13 cellular contexts compared by ENCODE assay signal in genomic region chr11:1756791-1757771, GRCh38. TPM values are rescaled to one million over a fixed set of nuclear protein-coding genes. Genes with fewer than 3 reads are reported as not detected.
A peak's percentile ranks its signal among the peaks of the same experiment; 100 is the strongest.
DNase-seq lines count a peak whose midpoint lies in the region; ATAC-seq lines count a peak whose summit lies in the region.
"Had no signal": no experiment of that assay in that cellular context is flagged by ENCODE, and none has a peak within 500 bp of the region (broad histone marks: within the 10 kb centered on the region; RNA-seq: fewer than 3 reads in every experiment).

No MANE protein-coding gene starts in this region.

- peak overlapping the region; percentile 35 for H3K27ac ChIP-seq in substantia nigra (ENCODE audit: low read depth, low read length, poor library complexity, severe bottlenecking)
- H3K27ac ChIP-seq: SJCRH30 had no signal

- H3K27me3 Mint-ChIP-seq in activated CD4-positive, alpha-beta T cell treated with anti-CD3 and anti-CD28 coated beads, Interleukin-2, amount 10 ng/mL, durations not matched to agents 24 days and 14 days: no peaks in the 10 kb centered on the region
- no peaks in the 10 kb centered on the region for H3K27me3 Mint-ChIP-seq in activated naive CD4-positive, alpha-beta T cell treated with anti-CD3 and anti-CD28 coated beads, Interleukin-2, amount 50 U/mL, for 24 hours

- peak overlapping the region; percentile 79 for H3K4me3 Mint-ChIP-seq in activated CD4-positive, alpha-beta T cell treated with anti-CD3 and anti-CD28 coated beads, Interleukin-2, amount 10 ng/mL, durations not matched to agents 24 days and 14 days
- H3K4me3 Mint-ChIP-seq in activated naive CD4-positive, alpha-beta T cell treated with anti-CD3 and anti-CD28 coated beads, Interleukin-2, amount 50 U/mL, for 24 hours: peak overlapping the region; percentile 70

- DNase-seq in activated CD4-positive, alpha-beta T cell treated with anti-CD3 and anti-CD28 coated beads, Interleukin-2, amount 10 ng/mL, durations not matched to agents 24 days and 14 days: no peak
- no peak for DNase-seq in activated CD4-positive, alpha-beta T cell treated with anti-CD3 and anti-CD28 coated beads for 1 hour
- DNase-seq in left lobe of liver (ENCODE audit: low spot score) (no peak), substantia nigra (lab: John Stamatoyannopoulos, UW) (no peak), SIG-M5 (lab: John Stamatoyannopoulos, UW) (no peak), glomerular visceral epithelial cell (ENCODE audit: extremely low spot score) (no peak), NCI-H2029 (lab: John Stamatoyannopoulos, UW) (no peak)
- DNase-seq: activated CD4-positive, CD25-positive, alpha-beta regulatory T cell treated with anti-CD3 and anti-CD28 coated beads, Interleukin-2, amount 50 U/mL, for 72 hours; NCI-H1436; NCI-H526 treated with DMSO at 0.1 percent for 48 hours; SJCRH30 had no signal

- H3K9me3 Mint-ChIP-seq in activated CD4-positive, alpha-beta T cell treated with anti-CD3 and anti-CD28 coated beads, Interleukin-2, amount 10 ng/mL, durations not matched to agents 24 days and 14 days: no peaks in the 10 kb centered on the region
- no peaks in the 10 kb centered on the region for H3K9me3 Mint-ChIP-seq in activated naive CD4-positive, alpha-beta T cell treated with anti-CD3 and anti-CD28 coated beads, Interleukin-2, amount 50 U/mL, for 24 hours

- peak; percentile 0 for ATAC-seq in left lobe of liver
- ATAC-seq: gastroesophageal sphincter had no signal

- peaks cover 13% of the 10 kb centered on the region for H3K36me3 Mint-ChIP-seq in activated CD4-positive, alpha-beta T cell treated with anti-CD3 and anti-CD28 coated beads, Interleukin-2, amount 10 ng/mL, durations not matched to agents 24 days and 14 days (ENCODE audit: low read depth)
- H3K36me3 Mint-ChIP-seq in activated naive CD4-positive, alpha-beta T cell treated with anti-CD3 and anti-CD28 coated beads, Interleukin-2, amount 50 U/mL, for 24 hours: peaks cover 2% of the 10 kb centered on the region

- intact Hi-C loops in activated CD4-positive, alpha-beta T cell treated with anti-CD3 and anti-CD28 coated beads, Interleukin-2, amount 10 ng/mL, durations not matched to agents 24 days and 14 days (cut with micrococcal nuclease): no loop called here

- H3K4me1 Mint-ChIP-seq in activated CD4-positive, alpha-beta T cell treated with anti-CD3 and anti-CD28 coated beads, Interleukin-2, amount 10 ng/mL, durations not matched to agents 24 days and 14 days: peaks cover 47% of the 10 kb centered on the region
- H3K4me1 Mint-ChIP-seq in activated naive CD4-positive, alpha-beta T cell treated with anti-CD3 and anti-CD28 coated beads, Interleukin-2, amount 50 U/mL, for 24 hours: peaks cover 64% of the 10 kb centered on the region

- peak overlapping the region; percentile 91 for H3K27ac Mint-ChIP-seq in activated CD4-positive, alpha-beta T cell treated with anti-CD3 and anti-CD28 coated beads, Interleukin-2, amount 10 ng/mL, durations not matched to agents 24 days and 14 days
- peak overlapping the region; percentile 83 for H3K27ac Mint-ChIP-seq in activated naive CD4-positive, alpha-beta T cell treated with anti-CD3 and anti-CD28 coated beads, Interleukin-2, amount 50 U/mL, for 24 hours

RNA-seq across cellular contexts. Expression of gene CTSD, which starts 6.6 kb away (rescaled TPM):
- total RNA-seq in activated CD4-positive, alpha-beta T cell treated with anti-CD3 and anti-CD28 coated beads, Interleukin-2, amount 10 ng/mL, durations not matched to agents 24 days and 14 days: 59.8 and 66.1 TPM in 2 replicates
- total RNA-seq in left lobe of liver: 564 TPM

RNA-seq across cellular contexts. Expression of gene IFITM10, which starts 6.7 kb away (rescaled TPM):
- 0.12 and 0.14 TPM in 2 replicates for total RNA-seq in activated CD4-positive, alpha-beta T cell treated with anti-CD3 and anti-CD28 coated beads, Interleukin-2, amount 10 ng/mL, durations not matched to agents 24 days and 14 days
- total RNA-seq in left lobe of liver: 15.7 TPM

Comparison
In these comparisons a context has a peak if more than half of its experiments do, and no peak if none do; other contexts are left out.
1. RNA of gene IFITM10, which starts 6.7 kb away (total RNA-seq): 15.7 TPM in left lobe of liver (single experiment); 0.12 to 0.14 TPM in activated CD4-positive, alpha-beta T cell treated with anti-CD3 and anti-CD28 coated beads, Interleukin-2, amount 10 ng/mL, durations not matched to agents 24 days and 14 days; every median in the first group is over 10 times any median in the second.